ENCODE assay signal across 1 cellular context in genomic region chr12:66111605-66112004, GRCh38.
TF ChIP-seq lines count a peak whose summit lies in the region.

No MANE protein-coding gene starts in this region.

TF ChIP-seq in HepG2, 621 proteins besides CTCF, POLR2A, EP300 and RAD21:
- TF ChIP-seq ZBTB49 (CRISPR knock-in tag; IDR thresholded peaks at IDR 0.05; ENCODE audit: borderline replicate concordance) (no peak), CEBPB (IDR thresholded peaks at IDR 0.05; ENCODE audit: borderline replicate concordance, low read depth, low read length) (peak; percentile 46; the same call in 1 of the 2 replicates)
TF ChIP-seq in HepG2: peak in this region for 1.
